In the genomic region with DNA sequence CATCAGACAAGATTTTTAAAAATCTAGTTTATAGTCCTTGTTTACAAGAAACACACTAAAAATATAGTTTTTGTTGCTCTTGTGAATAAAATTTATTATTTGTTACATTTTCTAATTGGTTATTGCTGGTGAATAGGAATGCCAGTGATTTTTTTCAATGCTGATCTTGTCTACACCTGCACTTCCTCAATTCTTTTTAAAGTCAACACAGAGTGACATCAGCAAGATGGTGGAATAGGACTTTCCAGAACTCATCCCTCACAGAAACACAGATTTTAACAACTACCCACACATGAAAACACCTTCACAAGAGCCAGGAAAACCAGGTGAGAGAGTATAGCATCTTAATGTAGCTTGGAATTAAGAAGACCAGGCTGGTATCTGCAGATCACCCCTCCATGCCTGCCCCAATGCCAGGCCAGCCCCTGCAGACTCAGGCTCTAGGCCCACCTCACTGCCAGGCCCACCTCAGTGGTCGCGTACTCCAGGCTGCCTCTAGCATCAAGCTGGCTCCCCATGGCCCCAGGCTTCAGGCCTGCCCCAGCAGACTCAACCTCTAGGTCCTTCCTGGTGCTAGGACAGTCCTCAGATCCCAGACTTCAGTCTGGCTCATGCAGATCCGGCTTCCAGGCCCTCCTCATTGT, we compare ENCODE assay signal across 21 cellular contexts.
"Had no signal": no experiment of that assay in that cellular context is flagged by ENCODE, and none has a peak within 500 bp of the region (broad histone marks: within the 10 kb centered on the region; RNA-seq: fewer than 3 reads in every experiment).

No MANE protein-coding gene starts in this region.

- H3K9me3 Mint-ChIP-seq: endodermal cell, nephron had no signal

- H3K4me1 ChIP-seq: spleen, suprapubic skin, thyroid gland had no signal

- H3K27me3 Mint-ChIP-seq: naive B cell had no signal

- H3K27ac ChIP-seq: coronary artery, neutrophil, spleen, suprapubic skin, thyroid gland had no signal

- H3K36me3 Mint-ChIP-seq: naive B cell had no signal

- H3K36me3 ChIP-seq: neutrophil, spleen, suprapubic skin, thyroid gland had no signal

- DNase-seq: effector CD4-positive, alpha-beta T cell; endodermal cell; erythroblast; foreskin melanocyte; head of caudate nucleus; hippocampal formation; left colon; left ventricle myocardium superior; mesendoderm; naive B cell; spleen; stimulated activated CD4-positive, alpha-beta T cell treated with anti-CD3 and anti-CD28 coated beads, Interleukin-15, amount 100 ng/mL, for 24 hours; stimulated activated CD4-positive, alpha-beta T cell treated with anti-CD3 and anti-CD28 coated beads, Interleukin-1b, Interleukin-23, amount 100 ng/mL, for 48 hours; stimulated activated CD4-positive, alpha-beta T cell treated with anti-CD3 and anti-CD28 coated beads, Interleukin-4, amount 100 ng/mL, for 24 hours; stimulated activated naive CD8-positive, alpha-beta T cell treated with anti-CD3 and anti-CD28 coated beads, Interleukin-15, Interleukin-2, amounts not matched to agents 100 U/mL and 50 U/mL, for 24 hours; thyroid gland had no signal

- H3K27ac Mint-ChIP-seq: endodermal cell, naive B cell, nephron had no signal

- H3K9me3 ChIP-seq: neutrophil, spleen, suprapubic skin, thyroid gland had no signal

- H3K4me1 Mint-ChIP-seq: endodermal cell, naive B cell, nephron had no signal

- H3K4me3 ChIP-seq: coronary artery, spleen, suprapubic skin, thyroid gland had no signal

- H3K4me3 Mint-ChIP-seq: endodermal cell, naive B cell, nephron had no signal

- ATAC-seq: left colon; left ventricle myocardium superior; sciatic nerve; stimulated activated naive CD8-positive, alpha-beta T cell treated with anti-CD3 and anti-CD28 coated beads, Interleukin-15, Interleukin-2, amounts not matched to agents 100 U/mL and 50 U/mL, for 24 hours had no signal

- H3K27me3 ChIP-seq: neutrophil, spleen, suprapubic skin, thyroid gland had no signal
